ENCODE assay signal across 9 cellular contexts in genomic region chr11:103110406-103110805, GRCh38. TPM values are rescaled to one million over a fixed set of nuclear protein-coding genes. Genes with fewer than 3 reads are reported as not detected.
DNase-seq lines count a peak whose midpoint lies in the region; ATAC-seq, FAIRE-seq and TF ChIP-seq lines count a peak whose summit lies in the region.
"Had no signal": no experiment of that assay in that cellular context is flagged by ENCODE, and none has a peak within 500 bp of the region (broad histone marks: within the 10 kb centered on the region; RNA-seq: fewer than 3 reads in every experiment).

No MANE protein-coding gene starts in this region.

- no peak for TF ChIP-seq POLR2A in breast epithelium (IDR thresholded peaks at IDR 0.05)

- no peak for ATAC-seq in stimulated activated memory B cell treated with anti-CD40 and anti-IgM and Interleukin-4, amounts not matched to agents 10 μg/mL and 1 μg/mL and 100 μg/mL, for 72 hours

- peaks cover 19% of the 10 kb centered on the region for H3K4me1 Mint-ChIP-seq in mesothelial cell of epicardium
- no peaks in the 10 kb centered on the region for H3K4me1 Mint-ChIP-seq in stimulated activated memory B cell treated with anti-CD40 and anti-IgM and Interleukin-4, amounts not matched to agents 10 μg/mL and 1 μg/mL and 100 μg/mL, for 72 hours

- intact Hi-C loops in breast epithelium (cut with DNase I; ENCODE audit: low total_unique reads), result no loop called here

- H3K4me3 ChIP-seq in breast epithelium (peak overlapping the region; percentile 63 to 87 (median 64)), small intestine (ENCODE audit: low read depth in 1 of 2, low read length in 2 of 2) (no peak overlapping the region)

- H3K27ac Mint-ChIP-seq in mesothelial cell of epicardium, result peak overlapping the region; percentile 99
- no peak overlapping the region for H3K27ac Mint-ChIP-seq in stimulated activated memory B cell treated with anti-CD40 and anti-IgM and Interleukin-4, amounts not matched to agents 10 μg/mL and 1 μg/mL and 100 μg/mL, for 72 hours

- H3K9me3 Mint-ChIP-seq in mesothelial cell of epicardium, result peaks cover 10% of the 10 kb centered on the region
- no peaks in the 10 kb centered on the region for H3K9me3 Mint-ChIP-seq in stimulated activated memory B cell treated with anti-CD40 and anti-IgM and Interleukin-4, amounts not matched to agents 10 μg/mL and 1 μg/mL and 100 μg/mL, for 72 hours

- H3K4me1 ChIP-seq in breast epithelium (peaks cover 0 to 5% of the 10 kb centered on the region in 2 donors), small intestine (ENCODE audit: control insufficient read depth in 2 of 2, insufficient read depth in 1 of 2, low read depth in 1 of 2, low read length in 1 of 2) (no peaks in the 10 kb centered on the region)

- peak; percentile 41 for TF ChIP-seq CTCF in AG09319 (IDR thresholded peaks at IDR 0.05; ENCODE audit: low read depth, low read length)
- TF ChIP-seq CTCF in breast epithelium (IDR thresholded peaks at IDR 0.05), result no peak
- no peak for TF ChIP-seq CTCF in mesothelial cell of epicardium (IDR thresholded peaks at IDR 0.05; ENCODE audit: unreplicated experiment)

- H3K27me3 ChIP-seq in breast epithelium (no peaks in the 10 kb centered on the region), small intestine (ENCODE audit: control insufficient read depth in 2 of 2, insufficient read depth in 2 of 2, low read length in 2 of 2) (no peaks in the 10 kb centered on the region)

- H3K9me3 ChIP-seq in breast epithelium, result no peaks in the 10 kb centered on the region
- H3K9me3 ChIP-seq in small intestine (ENCODE audit: control insufficient read depth, low read depth), result no peaks in the 10 kb centered on the region

- peak overlapping the region; percentile 96 for H3K4me3 Mint-ChIP-seq in mesothelial cell of epicardium
- no peak overlapping the region for H3K4me3 Mint-ChIP-seq in stimulated activated memory B cell treated with anti-CD40 and anti-IgM and Interleukin-4, amounts not matched to agents 10 μg/mL and 1 μg/mL and 100 μg/mL, for 72 hours

- no peaks in the 10 kb centered on the region for H3K27me3 Mint-ChIP-seq in mesothelial cell of epicardium (ENCODE audit: low read depth)
- H3K27me3 Mint-ChIP-seq in stimulated activated memory B cell treated with anti-CD40 and anti-IgM and Interleukin-4, amounts not matched to agents 10 μg/mL and 1 μg/mL and 100 μg/mL, for 72 hours, result no peaks in the 10 kb centered on the region

- H3K27ac ChIP-seq in breast epithelium (no peak overlapping the region), small intestine (ENCODE audit: low read depth in 1 of 2, low read length in 1 of 2) (no peak overlapping the region)

- no peak for FAIRE-seq in small intestine (lab: Jason Lieb, UNC)

- H3K36me3 Mint-ChIP-seq in mesothelial cell of epicardium, result peaks cover 14% of the 10 kb centered on the region
- no peaks in the 10 kb centered on the region for H3K36me3 Mint-ChIP-seq in stimulated activated memory B cell treated with anti-CD40 and anti-IgM and Interleukin-4, amounts not matched to agents 10 μg/mL and 1 μg/mL and 100 μg/mL, for 72 hours

- DNase-seq in AG09319 (ENCODE audit: extremely low read depth, low read depth), result no peak
- DNase-seq in HT1080 (ENCODE audit: low read depth), result peak; percentile 21
- no peak for DNase-seq in breast epithelium (ENCODE audit: low spot score in 2 of 2)
- no peak for DNase-seq in mesothelial cell of epicardium (ENCODE audit: low spot score in 2 of 2, unreplicated experiment in 2 of 2)
- DNase-seq in small intestine, result no peak
- no peak for DNase-seq in DMS79 (lab: John Stamatoyannopoulos, UW)
- DNase-seq in epidermal melanocyte (ENCODE audit: insufficient read length, low spot score), result no peak
- DNase-seq: RPMI8226 had no signal

- no peaks in the 10 kb centered on the region for H3K36me3 ChIP-seq in breast epithelium
- no peaks in the 10 kb centered on the region for H3K36me3 ChIP-seq in small intestine (ENCODE audit: control insufficient read depth in 2 of 2, insufficient read depth in 2 of 2, low read length in 2 of 2)

RNA-seq across cellular contexts. Expression of gene DYNC2H1, which starts 1.2 kb away (rescaled TPM):
- 24.1 and 29.4 TPM in 2 replicates for total RNA-seq in HT1080 (2014; rRNA removed; shearing (Covaris generic))
- 8.2 and 9.8 TPM in 2 replicates for polyA plus RNA-seq in HT1080 (2015; cell fraction: cytosol; rRNA removed)
- polyA plus RNA-seq in HT1080 (2015; cell fraction: nucleus; rRNA removed), result 48.5 and 50.1 TPM in 2 replicates
- total RNA-seq in breast epithelium (10 to 100 TPM; 36.7 to 46.2 (median 40.3) TPM), mesothelial cell of epicardium (17.4 to 19.3 TPM (median 18.0 TPM) in 3 replicates)
- 1 to 10 TPM in 2 of 3 donors, under 1 TPM in 1; 0.22 to 2.9 (median 1.9) TPM for polyA plus RNA-seq in small intestine

RNA-seq across cellular contexts. Expression of gene DCUN1D5, which starts 18.4 kb away (rescaled TPM):
- 138 and 149 TPM in 2 replicates for total RNA-seq in HT1080 (2014; rRNA removed; shearing (Covaris generic))
- 141 and 213 TPM in 2 replicates for polyA plus RNA-seq in HT1080 (2015; cell fraction: cytosol; rRNA removed)
- polyA plus RNA-seq in HT1080 (2015; cell fraction: nucleus; rRNA removed), result 85.5 and 101 TPM in 2 replicates
- total RNA-seq in breast epithelium, result 10 to 100 TPM; 31.8 to 38.2 (median 36.2) TPM
- 32.3 to 33.7 TPM (median 33.2 TPM) in 3 replicates for total RNA-seq in mesothelial cell of epicardium
- 10 to 100 TPM; 10.5 to 23.7 (median 15.4) TPM for polyA plus RNA-seq in small intestine

Comparison
In these comparisons a context has a peak if more than half of its experiments do, and no peak if none do; other contexts are left out.
1. H3K4me3 ChIP-seq: peak in breast epithelium (3 of 3); none in small intestine (0 of 2).